Comparison of ENCODE assay signal across 8 cellular contexts in the genomic region with DNA sequence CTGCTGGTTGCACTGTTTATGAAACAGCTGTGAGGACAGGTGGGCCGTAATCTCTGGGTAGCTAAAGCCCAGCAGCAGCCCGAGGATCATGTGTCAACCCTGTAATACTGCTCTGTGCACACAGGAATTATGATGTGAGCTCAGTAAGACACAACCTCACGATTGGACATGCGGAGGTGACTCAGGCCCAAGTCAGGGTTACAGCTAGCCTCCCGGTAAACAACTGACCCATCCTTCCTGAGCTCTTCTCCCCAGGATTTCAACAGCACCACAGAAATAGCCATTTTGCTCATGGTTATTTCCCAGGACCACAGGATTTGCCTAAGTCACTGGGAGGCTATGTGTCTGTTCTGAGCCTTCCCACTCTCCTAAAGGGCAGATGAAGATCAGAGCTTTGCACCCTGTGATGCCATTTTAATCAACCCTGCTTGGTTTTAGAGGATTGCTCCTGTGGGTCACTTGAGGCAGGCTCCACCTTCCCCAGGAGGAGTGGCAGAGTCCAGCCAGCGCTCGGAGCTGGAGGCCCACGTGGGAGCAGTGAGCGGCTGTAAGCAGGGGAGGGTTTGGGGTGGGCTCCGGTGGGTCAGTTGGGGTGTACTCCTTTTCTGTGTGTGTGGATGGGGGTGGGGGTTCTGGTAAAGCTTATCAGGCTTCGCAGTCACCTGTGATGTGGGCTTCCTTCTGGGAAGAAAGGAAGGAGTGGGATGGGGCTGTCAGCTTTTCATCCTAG. TPM values are rescaled to one million over a fixed set of nuclear protein-coding genes. Genes with fewer than 3 reads are reported as not detected.
A peak's percentile ranks its signal among the peaks of the same experiment; 100 is the strongest.
DNase-seq lines count a peak whose midpoint lies in the region; ATAC-seq lines count a peak whose summit lies in the region.

A gene (plus strand): TSS at position 363 of the 730 bp plus-strand sequence. CDS start 6,256 bp downstream, outside the sequence.

- H3K4me3 ChIP-seq in adipocyte (ENCODE audit: low read length), result peak within 1 kb of the TSS; percentile 80

- no peaks in the 10 kb centered on the region for H3K27me3 ChIP-seq in adipocyte (replicated peaks; ENCODE audit: control insufficient read depth, insufficient read depth, low read length)

- no peaks in the 10 kb centered on the region for H3K9me3 Mint-ChIP-seq in stimulated activated naive B cell treated with anti-CD40 and anti-IgM and Interleukin-4, amounts not matched to agents 10 μg/mL and 1 μg/mL and 100 μg/mL, for 72 hours

- H3K9me3 ChIP-seq in adipocyte (ENCODE audit: control insufficient read depth, low read length), result no peaks in the 10 kb centered on the region

- peaks cover 44% of the 10 kb centered on the region for H3K4me1 ChIP-seq in adipocyte (ENCODE audit: control insufficient read depth, insufficient read depth, low read length)

- peaks cover 0 to 16% of the 10 kb centered on the region in 2 donors for H3K36me3 Mint-ChIP-seq in stimulated activated naive B cell treated with anti-CD40 and anti-IgM and Interleukin-4, amounts not matched to agents 10 μg/mL and 1 μg/mL and 100 μg/mL, for 72 hours

- ATAC-seq in HG02571 (IDR thresholded peaks at IDR 0.05; ENCODE audit: unreplicated experiment), result peak; percentile 24
- ATAC-seq in stimulated activated naive B cell treated with anti-CD40 and anti-IgM and Interleukin-4, amounts not matched to agents 10 μg/mL and 1 μg/mL and 100 μg/mL, for 72 hours (replicated peaks), result peak; percentile 17 to 26
- ATAC-seq in HG03457 (IDR thresholded peaks at IDR 0.05; ENCODE audit: unreplicated experiment), result no peak
- ATAC-seq in GM19397 (IDR thresholded peaks at IDR 0.05; ENCODE audit: unreplicated experiment), result no peak

- DNase-seq in Daoy (ENCODE audit: low read depth), result peak; percentile 85
- DNase-seq in NCI-H510A treated with DMSO at 0.1 percent for 48 hours (lab: John Stamatoyannopoulos, UW), result peak; percentile 49
- peak; percentile 79 for DNase-seq in adipocyte (ENCODE audit: low read depth)
- peak; percentile 82 for DNase-seq in kidney glomerular epithelial cell (lab: John Stamatoyannopoulos, UW)
- DNase-seq in stimulated activated naive B cell treated with anti-CD40 and anti-IgM and Interleukin-4, amounts not matched to agents 10 μg/mL and 1 μg/mL and 100 μg/mL, for 72 hours, result peak; percentile 54

- peak within 1 kb of the TSS; percentile 91 for H3K27ac Mint-ChIP-seq in stimulated activated naive B cell treated with anti-CD40 and anti-IgM and Interleukin-4, amounts not matched to agents 10 μg/mL and 1 μg/mL and 100 μg/mL, for 72 hours

- no peaks in the 10 kb centered on the region for H3K27me3 Mint-ChIP-seq in stimulated activated naive B cell treated with anti-CD40 and anti-IgM and Interleukin-4, amounts not matched to agents 10 μg/mL and 1 μg/mL and 100 μg/mL, for 72 hours

- no peaks in the 10 kb centered on the region for H3K36me3 ChIP-seq in adipocyte (ENCODE audit: control insufficient read depth, insufficient read depth, low read length, severe bottlenecking)

- peaks cover 64 to 86% of the 10 kb centered on the region in 2 donors for H3K4me1 Mint-ChIP-seq in stimulated activated naive B cell treated with anti-CD40 and anti-IgM and Interleukin-4, amounts not matched to agents 10 μg/mL and 1 μg/mL and 100 μg/mL, for 72 hours

- peak within 1 kb of the TSS; percentile 85 for H3K9ac ChIP-seq in adipocyte (ENCODE audit: low read length)

- H3K4me3 Mint-ChIP-seq in stimulated activated naive B cell treated with anti-CD40 and anti-IgM and Interleukin-4, amounts not matched to agents 10 μg/mL and 1 μg/mL and 100 μg/mL, for 72 hours, result peak within 1 kb of the TSS; percentile 89 to 97

RNA-seq across cellular contexts. Expression of the gene that starts here (rescaled TPM):
- 1.3 and 2.0 TPM in 2 replicates for total RNA-seq in Daoy (2014; rRNA removed; shearing (Covaris generic))

Comparison
In these comparisons a context has a peak if more than half of its experiments do, and no peak if none do; other contexts are left out.
1. ATAC-seq: peak in HG02571 (single experiment) and stimulated activated naive B cell treated with anti-CD40 and anti-IgM and Interleukin-4, amounts not matched to agents 10 μg/mL and 1 μg/mL and 100 μg/mL, for 72 hours (2 of 2); none in HG03457 (single experiment) and GM19397 (single experiment).
2. Peak in every context shown above with its lines, with median percentiles within 50 percentile points of each other: DNase-seq.